Comparison of ENCODE assay signal across 1 cellular context in the genomic region with DNA sequence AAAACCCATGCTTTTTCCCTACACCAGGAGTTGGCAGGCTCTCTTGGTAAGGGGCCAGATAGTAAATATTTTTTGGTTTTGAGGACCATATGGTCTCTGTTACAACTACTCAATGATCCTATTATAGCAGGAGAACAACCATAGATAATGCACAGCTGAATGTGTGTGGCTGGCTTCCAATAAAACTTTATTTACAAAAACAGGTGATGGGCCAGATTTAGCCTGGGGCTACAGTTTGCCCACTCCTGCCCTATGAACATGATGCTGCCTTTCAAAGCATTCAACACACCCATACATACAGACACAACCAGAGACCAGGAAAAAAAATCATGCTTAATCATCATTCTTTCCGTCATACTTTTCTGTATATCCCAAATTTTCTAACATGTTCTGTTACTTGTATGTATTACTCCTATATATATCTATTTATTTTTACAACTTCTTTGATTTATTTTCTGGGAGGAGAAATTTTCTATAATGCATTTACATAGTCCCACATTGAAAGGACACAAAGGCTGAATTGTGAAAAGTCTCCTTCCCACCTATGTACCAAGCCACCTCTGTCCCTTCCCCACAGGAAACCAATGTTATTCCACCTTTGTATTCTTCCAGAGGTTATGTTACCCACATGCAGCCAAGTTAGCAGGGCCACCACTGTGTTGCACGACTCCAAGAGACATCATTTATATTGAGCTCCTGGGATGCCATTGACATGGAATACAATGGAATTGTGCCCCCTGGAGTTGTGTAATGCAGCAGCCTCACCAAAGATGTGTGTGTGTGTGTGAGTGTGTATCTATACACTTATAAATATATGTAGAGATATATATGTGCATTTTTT.
TF ChIP-seq lines count a peak whose summit lies in the region.

No MANE protein-coding gene starts in this region.

TF ChIP-seq in HepG2, 621 proteins besides CTCF, POLR2A, EP300 and RAD21 (continued from another document):
- TF ChIP-seq, protein P1, sequence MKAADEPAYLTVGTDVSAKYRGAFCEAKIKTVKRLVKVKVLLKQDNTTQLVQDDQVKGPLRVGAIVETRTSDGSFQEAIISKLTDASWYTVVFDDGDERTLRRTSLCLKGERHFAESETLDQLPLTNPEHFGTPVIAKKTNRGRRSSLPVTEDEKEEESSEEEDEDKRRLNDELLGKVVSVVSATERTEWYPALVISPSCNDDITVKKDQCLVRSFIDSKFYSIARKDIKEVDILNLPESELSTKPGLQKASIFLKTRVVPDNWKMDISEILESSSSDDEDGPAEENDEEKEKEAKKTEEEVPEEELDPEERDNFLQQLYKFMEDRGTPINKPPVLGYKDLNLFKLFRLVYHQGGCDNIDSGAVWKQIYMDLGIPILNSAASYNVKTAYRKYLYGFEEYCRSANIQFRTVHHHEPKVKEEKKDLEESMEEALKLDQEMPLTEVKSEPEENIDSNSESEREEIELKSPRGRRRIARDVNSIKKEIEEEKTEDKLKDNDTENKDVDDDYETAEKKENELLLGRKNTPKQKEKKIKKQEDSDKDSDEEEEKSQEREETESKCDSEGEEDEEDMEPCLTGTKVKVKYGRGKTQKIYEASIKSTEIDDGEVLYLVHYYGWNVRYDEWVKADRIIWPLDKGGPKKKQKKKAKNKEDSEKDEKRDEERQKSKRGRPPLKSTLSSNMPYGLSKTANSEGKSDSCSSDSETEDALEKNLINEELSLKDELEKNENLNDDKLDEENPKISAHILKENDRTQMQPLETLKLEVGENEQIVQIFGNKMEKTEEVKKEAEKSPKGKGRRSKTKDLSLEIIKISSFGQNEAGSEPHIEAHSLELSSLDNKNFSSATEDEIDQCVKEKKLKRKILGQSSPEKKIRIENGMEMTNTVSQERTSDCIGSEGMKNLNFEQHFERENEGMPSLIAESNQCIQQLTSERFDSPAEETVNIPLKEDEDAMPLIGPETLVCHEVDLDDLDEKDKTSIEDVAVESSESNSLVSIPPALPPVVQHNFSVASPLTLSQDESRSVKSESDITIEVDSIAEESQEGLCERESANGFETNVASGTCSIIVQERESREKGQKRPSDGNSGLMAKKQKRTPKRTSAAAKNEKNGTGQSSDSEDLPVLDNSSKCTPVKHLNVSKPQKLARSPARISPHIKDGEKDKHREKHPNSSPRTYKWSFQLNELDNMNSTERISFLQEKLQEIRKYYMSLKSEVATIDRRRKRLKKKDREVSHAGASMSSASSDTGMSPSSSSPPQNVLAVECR (CRISPR knock-in tag; IDR thresholded peaks at IDR 0.05; ENCODE audit: borderline replicate concordance): no peak
- TF ChIP-seq TRIM24 (CRISPR knock-in tag; IDR thresholded peaks at IDR 0.05) (no peak), ZNF737 (CRISPR knock-in tag; IDR thresholded peaks at IDR 0.05; ENCODE audit: borderline replicate concordance) (no peak), MAFK (conservative IDR thresholded peaks at IDR 0.05 in 1 of 2, IDR thresholded peaks at IDR 0.05 in 1 of 2; ENCODE audit: low read length in 2 of 2) (peak; percentile 56 to 59; a peak in 3 of 4 replicates), MAZ (IDR thresholded peaks at IDR 0.05; ENCODE audit: borderline replicate concordance, low read depth, low read length) (no peak), MAZ (CRISPR knock-in tag; IDR thresholded peaks at IDR 0.05; ENCODE audit: low read depth) (no peak)
- TF ChIP-seq, protein P2, sequence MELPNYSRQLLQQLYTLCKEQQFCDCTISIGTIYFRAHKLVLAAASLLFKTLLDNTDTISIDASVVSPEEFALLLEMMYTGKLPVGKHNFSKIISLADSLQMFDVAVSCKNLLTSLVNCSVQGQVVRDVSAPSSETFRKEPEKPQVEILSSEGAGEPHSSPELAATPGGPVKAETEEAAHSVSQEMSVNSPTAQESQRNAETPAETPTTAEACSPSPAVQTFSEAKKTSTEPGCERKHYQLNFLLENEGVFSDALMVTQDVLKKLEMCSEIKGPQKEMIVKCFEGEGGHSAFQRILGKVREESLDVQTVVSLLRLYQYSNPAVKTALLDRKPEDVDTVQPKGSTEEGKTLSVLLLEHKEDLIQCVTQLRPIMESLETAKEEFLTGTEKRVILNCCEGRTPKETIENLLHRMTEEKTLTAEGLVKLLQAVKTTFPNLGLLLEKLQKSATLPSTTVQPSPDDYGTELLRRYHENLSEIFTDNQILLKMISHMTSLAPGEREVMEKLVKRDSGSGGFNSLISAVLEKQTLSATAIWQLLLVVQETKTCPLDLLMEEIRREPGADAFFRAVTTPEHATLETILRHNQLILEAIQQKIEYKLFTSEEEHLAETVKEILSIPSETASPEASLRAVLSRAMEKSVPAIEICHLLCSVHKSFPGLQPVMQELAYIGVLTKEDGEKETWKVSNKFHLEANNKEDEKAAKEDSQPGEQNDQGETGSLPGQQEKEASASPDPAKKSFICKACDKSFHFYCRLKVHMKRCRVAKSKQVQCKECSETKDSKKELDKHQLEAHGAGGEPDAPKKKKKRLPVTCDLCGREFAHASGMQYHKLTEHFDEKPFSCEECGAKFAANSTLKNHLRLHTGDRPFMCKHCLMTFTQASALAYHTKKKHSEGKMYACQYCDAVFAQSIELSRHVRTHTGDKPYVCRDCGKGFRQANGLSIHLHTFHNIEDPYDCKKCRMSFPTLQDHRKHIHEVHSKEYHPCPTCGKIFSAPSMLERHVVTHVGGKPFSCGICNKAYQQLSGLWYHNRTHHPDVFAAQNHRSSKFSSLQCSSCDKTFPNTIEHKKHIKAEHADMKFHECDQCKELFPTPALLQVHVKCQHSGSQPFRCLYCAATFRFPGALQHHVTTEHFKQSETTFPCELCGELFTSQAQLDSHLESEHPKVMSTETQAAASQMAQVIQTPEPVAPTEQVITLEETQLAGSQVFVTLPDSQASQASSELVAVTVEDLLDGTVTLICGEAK (IDR thresholded peaks at IDR 0.05): peak; percentile 35; the same call in 1 of the 2 replicates
- TF ChIP-seq, protein P2 (CRISPR knock-in tag; IDR thresholded peaks at IDR 0.05): peak; percentile 82
TF ChIP-seq in HepG2: peak in this region for 3.
